In genomic region chr6:105212587-105212986, GRCh38 we compare ENCODE assay signal across 18 cellular contexts. TPM values are rescaled to one million over a fixed set of nuclear protein-coding genes. Genes with fewer than 3 reads are reported as not detected.
DNase-seq lines count a peak whose midpoint lies in the region; ATAC-seq and TF ChIP-seq lines count a peak whose summit lies in the region.
"Had no signal": no experiment of that assay in that cellular context is flagged by ENCODE, and none has a peak within 500 bp of the region (broad histone marks: within the 10 kb centered on the region; RNA-seq: fewer than 3 reads in every experiment).

No MANE protein-coding gene starts in this region.

- H2AFZ ChIP-seq in HCT116 (ENCODE audit: low read depth, low read length, poor library complexity, severe bottlenecking) (peak overlapping the region; percentile 68), PC-3 (ENCODE audit: low read length) (no peak overlapping the region)

- H3K27me3 ChIP-seq in HCT116 (ENCODE audit: insufficient read depth, low read length) = no peaks in the 10 kb centered on the region
- no peaks in the 10 kb centered on the region for H3K27me3 ChIP-seq in PC-3 (ENCODE audit: low read length)
- H3K27me3 ChIP-seq in endodermal cell (ENCODE audit: control insufficient read depth, insufficient read depth, low read length, poor library complexity, severe bottlenecking) = no peaks in the 10 kb centered on the region
- H3K27me3 ChIP-seq: testis had no signal

- ATAC-seq in GM18867 (IDR thresholded peaks at IDR 0.05; ENCODE audit: unreplicated experiment) = peak; percentile 55
- ATAC-seq in HCT116 = no peak
- no peak for ATAC-seq in PC-3
- ATAC-seq: HepG2, psoas muscle had no signal

- no peak for TF ChIP-seq RAD21 in HCT116 (IDR thresholded peaks at IDR 0.05; ENCODE audit: low read depth)

- H3K36me3 ChIP-seq in HCT116 (ENCODE audit: control insufficient read depth in 1 of 2, insufficient read depth in 2 of 2, low read length in 2 of 2) = no peaks in the 10 kb centered on the region
- H3K36me3 ChIP-seq in PC-3 (ENCODE audit: low read depth, low read length) = no peaks in the 10 kb centered on the region
- H3K36me3 ChIP-seq in endodermal cell (ENCODE audit: control insufficient read depth, insufficient read depth, low read length) = no peaks in the 10 kb centered on the region

- DNase-seq in ELR (ENCODE audit: low read depth) (peak; percentile 39), HCT116 (ENCODE audit: low read depth, low spot score) (no peak), PC-3 (no peak), GM10248 (ENCODE audit: extremely low spot score) (no peak), endodermal cell (no peak)
- no peak for DNase-seq in activated effector memory CD4-positive, alpha-beta T cell treated with Interleukin-2 at 50 U/mL for 16 hours
- DNase-seq in stimulated activated CD4-positive, alpha-beta T cell treated with anti-CD3 and anti-CD28 coated beads, Interleukin-12 subunit alpha, Interleukin-12 subunit beta, amount 100 ng/mL, for 4 hours = no peak
- DNase-seq: effector CD8-positive, alpha-beta T cell; naive B cell; NK-92 treated with Interleukin-12 subunit alpha and Interleukin-12 subunit beta, amount 100 ng/mL, for 24 hours; psoas muscle; SHP77 treated with DMSO at 0.1 percent for 48 hours; testis had no signal

- H3K27ac ChIP-seq in HCT116 (ENCODE audit: low read depth, low read length) (no peak overlapping the region), PC-3 (ENCODE audit: low read length) (peak overlapping the region; percentile 94), endodermal cell (ENCODE audit: low read depth, low read length) (no peak overlapping the region)
- H3K27ac ChIP-seq: psoas muscle, testis had no signal

- WGBS in endodermal cell (ENCODE audit: insufficient coverage in 1 of 2, insufficient read length in 1 of 2), 2 experiments = 95% methylated on average over 1 of the region's 1 CpG; no CpG with 5 or more reads in 1 of the 2 experiments

- RAD21 ChIA-PET in HCT116 (lab: Charles Lee; ENCODE audit: low non-redundant PET in 1 of 2, low total read pairs in 2 of 2, uncharacterized antibody in 2 of 2, unreplicated experiment in 2 of 2) = no interaction called here

- H3K79me2 ChIP-seq in HCT116 (ENCODE audit: insufficient read depth, low read length) = no peaks in the 10 kb centered on the region
- no peaks in the 10 kb centered on the region for H3K79me2 ChIP-seq in PC-3 (ENCODE audit: low read length)

- no peaks in the 10 kb centered on the region for H4K20me1 ChIP-seq in HCT116 (ENCODE audit: insufficient read depth)
- H4K20me1 ChIP-seq in PC-3 (ENCODE audit: low read length) = no peaks in the 10 kb centered on the region

- POLR2A ChIA-PET in HCT116 (lab: Charles Lee) (no interaction called here), PC-3 (lab: Charles Lee; ENCODE audit: unreplicated experiment) (no interaction called here), GM10248 (lab: Yijun Ruan, JAX) (no interaction called here)

- CTCF ChIA-PET in HCT116 (lab: Charles Lee) (no interaction called here), PC-3 (lab: Charles Lee) (no interaction called here), GM10248 (lab: Yijun Ruan, JAX) (no interaction called here)

- H3K4me1 ChIP-seq in HCT116 (ENCODE audit: control insufficient read depth in 1 of 2, insufficient read depth in 2 of 2, low read length in 2 of 2) = peaks cover 0 to 32% of the 10 kb centered on the region in 2 experiments; a peak in 3 of 4 replicates
- peaks cover 52% of the 10 kb centered on the region for H3K4me1 ChIP-seq in PC-3 (ENCODE audit: insufficient read depth, low read length)
- no peaks in the 10 kb centered on the region for H3K4me1 ChIP-seq in endodermal cell (ENCODE audit: control insufficient read depth, insufficient read depth, low read length)
- H3K4me1 ChIP-seq: testis had no signal

- H3K4me1 Mint-ChIP-seq in endodermal cell = no peaks in the 10 kb centered on the region

- intact Hi-C loops in HCT116 (cut with micrococcal nuclease) = no loop called here
- intact Hi-C loops in PC-3 (cut with micrococcal nuclease) = no loop called here

- TF ChIP-seq CTCF in HCT116 (IDR thresholded peaks at IDR 0.05 in 2 of 3, conservative IDR thresholded peaks at IDR 0.05 in 1 of 3; ENCODE audit: borderline replicate concordance in 1 of 3, insufficient read depth in 1 of 3, low read depth in 2 of 3, low read length in 2 of 3) (no peak), PC-3 (conservative IDR thresholded peaks at IDR 0.05; ENCODE audit: low read depth, low read length) (no peak), GM10248 (IDR thresholded peaks at IDR 0.05; ENCODE audit: control extremely low read depth, extremely low read depth, low read depth, missing control alignments) (no peak), endodermal cell (conservative IDR thresholded peaks at IDR 0.05) (no peak)

- no peaks in the 10 kb centered on the region for H3K9me3 Mint-ChIP-seq in endodermal cell
- H3K9me3 Mint-ChIP-seq: activated naive CD4-positive, alpha-beta T cell treated with anti-CD3 and anti-CD28 coated beads, Interleukin-2, amount 50 U/mL, for 72 hours had no signal

- H3K4me3 ChIP-seq in HCT116 (replicated peaks in 1 of 2; ENCODE audit: low read depth in 1 of 2, low read length in 2 of 2) (no peak overlapping the region), PC-3 (ENCODE audit: low read length) (no peak overlapping the region), endodermal cell (ENCODE audit: low read length) (no peak overlapping the region)
- H3K4me3 ChIP-seq: psoas muscle, testis had no signal

- H3K27me3 Mint-ChIP-seq in endodermal cell (ENCODE audit: insufficient read depth) = no peaks in the 10 kb centered on the region

- H3K4me2 ChIP-seq in HCT116 (ENCODE audit: low read length) (no peak overlapping the region), PC-3 (ENCODE audit: low read length) (no peak overlapping the region)

- H3K9ac ChIP-seq in HCT116 (ENCODE audit: low read length) (no peak overlapping the region), PC-3 (ENCODE audit: low read length) (no peak overlapping the region), endodermal cell (ENCODE audit: extremely low read depth, low read length, poor library complexity, severe bottlenecking) (no peak overlapping the region)

- H3K4me3 Mint-ChIP-seq in endodermal cell = no peak overlapping the region
- H3K4me3 Mint-ChIP-seq: naive B cell had no signal

- H3K9me3 ChIP-seq in HCT116 (ENCODE audit: control insufficient read depth in 1 of 2, insufficient read depth in 1 of 2, low read depth in 1 of 2, low read length in 2 of 2) (no peaks in the 10 kb centered on the region), PC-3 (ENCODE audit: low read length) (no peaks in the 10 kb centered on the region), endodermal cell (ENCODE audit: control insufficient read depth, low read length) (no peaks in the 10 kb centered on the region)
- H3K9me3 ChIP-seq: psoas muscle, testis had no signal

- peaks cover 13% of the 10 kb centered on the region for H3F3A ChIP-seq in PC-3 (ENCODE audit: low read length, unreplicated experiment)

- BruUV-seq in HCT116 (replicated peaks; lab: Mats Ljungman, UMichigan) (no TSS peak), PC-3 (replicated peaks; lab: Mats Ljungman, UMichigan) (no TSS peak)

- H3K27ac Mint-ChIP-seq in endodermal cell = no peak overlapping the region
- H3K27ac Mint-ChIP-seq: activated naive CD4-positive, alpha-beta T cell treated with anti-CD3 and anti-CD28 coated beads, Interleukin-2, amount 50 U/mL, for 72 hours; naive B cell had no signal

- no peak for TF ChIP-seq POLR2A in HCT116 (IDR thresholded peaks at IDR 0.05; ENCODE audit: borderline replicate concordance, extremely low read depth, insufficient read depth, insufficient read length)

- H3K9me2 ChIP-seq in HCT116 (ENCODE audit: insufficient read depth) = 0 out of 2 replicates have a peak, but pooled peaks cover 3% of the 10 kb centered on the region
- no peaks in the 10 kb centered on the region for H3K9me2 ChIP-seq in PC-3 (replicated peaks; ENCODE audit: low read length)

- no peaks in the 10 kb centered on the region for H3K36me3 Mint-ChIP-seq in endodermal cell (ENCODE audit: low read depth)
- H3K36me3 Mint-ChIP-seq: activated naive CD4-positive, alpha-beta T cell treated with anti-CD3 and anti-CD28 coated beads, Interleukin-2, amount 50 U/mL, for 72 hours had no signal

TF ChIP-seq in HCT116, 20 proteins besides CTCF, POLR2A, EP300 and RAD21:
- TF ChIP-seq SP1 (IDR thresholded peaks at IDR 0.05; ENCODE audit: low read depth) = no peak
- no peak for TF ChIP-seq SIN3A (IDR thresholded peaks at IDR 0.05; ENCODE audit: low read depth)
- TF ChIP-seq CBX3 (IDR thresholded peaks at IDR 0.05; ENCODE audit: low read depth) = no peak

RNA-seq across cellular contexts. Expression of gene POPDC3, which starts 32.8 kb away (rescaled TPM):
- total RNA-seq in HCT116 (2021; ENCODE audit: unreplicated experiment) (10.1 TPM), PC-3 (2014; rRNA removed) (31.6 and 41.4 TPM in 2 replicates), endodermal cell (1 to 10 TPM; 6.4 to 8.0 TPM)
- polyA plus RNA-seq in HCT116 (2012) = 4.2 and 7.8 TPM in 2 replicates
- 1.5 TPM for polyA plus RNA-seq in endodermal cell (2013, experiment 1 of 2)
- 1.8 TPM for polyA plus RNA-seq in endodermal cell (2013, experiment 2 of 2)
- total RNA-seq: activated CD8-positive, alpha-beta memory T cell treated with anti-CD3 and anti-CD28 coated beads for 36 hours; activated naive CD4-positive, alpha-beta T cell treated with anti-CD3 and anti-CD28 coated beads, Interleukin-2, amount 50 U/mL, for 72 hours; liver had no signal
- polyA plus RNA-seq: liver had no signal
